1 cellular context compared by ENCODE assay signal in the genomic region with DNA sequence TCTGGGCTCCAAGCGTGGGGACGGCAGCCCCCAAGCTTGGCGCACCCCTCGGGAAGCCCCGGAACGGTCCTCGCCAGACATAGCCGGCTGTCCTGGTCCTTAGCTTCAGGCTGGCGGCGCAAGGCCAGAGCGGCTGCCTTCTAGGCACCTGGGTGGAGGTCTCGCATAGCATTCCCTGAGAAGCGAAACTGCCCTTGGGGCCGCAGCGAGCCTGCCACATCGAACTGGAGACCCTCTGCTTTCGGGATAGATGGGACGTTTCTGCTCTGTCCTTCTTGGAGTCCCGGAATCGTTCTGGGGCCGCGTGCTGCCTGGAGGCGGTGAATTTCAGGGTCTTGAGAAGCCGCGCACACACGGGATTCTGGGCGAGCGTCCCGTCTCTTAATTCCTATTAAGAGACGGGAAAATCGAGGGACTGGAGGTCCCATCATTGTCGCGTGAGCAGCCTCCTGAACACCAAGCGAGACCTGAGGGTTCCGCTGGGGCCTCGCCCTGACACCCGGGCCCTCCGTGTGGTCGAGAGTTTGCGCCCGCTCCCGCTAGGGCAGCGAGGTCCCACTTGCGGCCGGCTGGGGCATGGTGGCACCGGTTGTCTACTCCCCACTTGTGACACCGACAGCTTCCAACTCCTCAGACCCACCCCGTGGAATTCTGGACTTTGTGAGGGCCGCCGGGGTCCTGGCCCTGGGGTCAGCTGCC.
TF ChIP-seq lines count a peak whose summit lies in the region.

No MANE protein-coding gene starts in this region.

TF ChIP-seq in endothelial cell of umbilical vein, 7 proteins besides CTCF, POLR2A, EP300 and RAD21:
- TF ChIP-seq FOS (IDR thresholded peaks at IDR 0.05; ENCODE audit: borderline replicate concordance, insufficient read depth, low read length) (no peak), EZH2 (IDR thresholded peaks at IDR 0.05; ENCODE audit: borderline replicate concordance, low read depth, low read length, severe bottlenecking) (peak; percentile 97), GATA2 (IDR thresholded peaks at IDR 0.05; ENCODE audit: insufficient read depth, insufficient read length, low read depth, low read length) (no peak), MYC (IDR thresholded peaks at IDR 0.05; ENCODE audit: low read depth, low read length) (no peak), POLR2AphosphoS5 (IDR thresholded peaks at IDR 0.05; ENCODE audit: insufficient read depth, low read depth, low read length) (no peak)
